ENCODE assay signal across 24 cellular contexts in genomic region chr3:174662653-174663052, GRCh38.
"Had no signal": no experiment of that assay in that cellular context is flagged by ENCODE, and none has a peak within 500 bp of the region (broad histone marks: within the 10 kb centered on the region; RNA-seq: fewer than 3 reads in every experiment).

No MANE protein-coding gene starts in this region.

- H3K9ac ChIP-seq: neural progenitor cell, parathyroid adenoma had no signal

- ATAC-seq: natural killer cell; psoas muscle; right cardiac atrium; right lobe of liver; stimulated activated effector memory CD8-positive, alpha-beta T cell treated with anti-CD3 and anti-CD28 coated beads, Interleukin-12 subunit alpha, Interleukin-12 subunit beta, amount 100 ng/mL, for 72 hours; stimulated activated naive B cell treated with anti-CD40 and anti-IgM and Interleukin-4, amounts not matched to agents 10 μg/mL and 1 μg/mL and 100 μg/mL, for 72 hours; upper lobe of right lung had no signal

- H3K4me2 ChIP-seq: neural progenitor cell had no signal

- H3K4me1 ChIP-seq: parathyroid adenoma, psoas muscle, right lobe of liver, sigmoid colon, stomach, thyroid gland, transverse colon, upper lobe of right lung, uterus had no signal

- DNase-seq: natural killer cell; occipital lobe; ovary; posterior cingulate gyrus; psoas muscle; right cardiac atrium; right lobe of liver; sigmoid colon; small intestine; stimulated activated CD4-positive, alpha-beta T cell treated with anti-CD3 and anti-CD28 coated beads, Interleukin-15, amount 100 ng/mL, for 24 hours; stimulated activated CD4-positive, alpha-beta T cell treated with anti-CD3 and anti-CD28 coated beads, Interleukin-2, amount 100 ng/mL, for 24 hours; stimulated activated CD4-positive, alpha-beta T cell treated with anti-CD3 and anti-CD28 coated beads, Interleukin-2, amount 100 ng/mL, for 48 hours; stimulated activated CD4-positive, alpha-beta T cell treated with anti-CD3 and anti-CD28 coated beads, Interleukin-4, amount 100 ng/mL, for 24 hours; stimulated activated naive B cell treated with anti-CD40 and anti-IgM and Interleukin-4, amounts not matched to agents 10 μg/mL and 1 μg/mL and 100 μg/mL, for 72 hours; stimulated activated naive CD4-positive, alpha-beta T cell treated with Interleukin-2 at 50 U/mL for 16 hours; stomach; thyroid gland; transverse colon; upper lobe of right lung; uterus had no signal

- H2AFZ ChIP-seq: neural progenitor cell, parathyroid adenoma had no signal

- H3K27me3 ChIP-seq: neural progenitor cell, ovary, right lobe of liver, sigmoid colon, stomach, thyroid gland, transverse colon, upper lobe of right lung, uterus had no signal

- H3K36me3 ChIP-seq: neural progenitor cell, ovary, right lobe of liver, sigmoid colon, stomach, thoracic aorta, thyroid gland, transverse colon, upper lobe of right lung, uterus had no signal

- H3K4me3 ChIP-seq: neural progenitor cell, ovary, psoas muscle, right lobe of liver, sigmoid colon, stomach, thoracic aorta, thyroid gland, transverse colon, upper lobe of right lung, uterus had no signal

- H3K27ac ChIP-seq: neural progenitor cell, ovary, parathyroid adenoma, psoas muscle, right lobe of liver, sigmoid colon, stomach, thoracic aorta, thyroid gland, transverse colon, upper lobe of right lung, uterus had no signal

- H3K79me2 ChIP-seq: parathyroid adenoma had no signal

- H3K9me3 ChIP-seq: ovary, psoas muscle, right lobe of liver, sigmoid colon, stomach, thoracic aorta, thyroid gland, transverse colon, upper lobe of right lung, uterus had no signal
